Comparison of ENCODE assay signal across 12 cellular contexts in genomic region chr3:62835594-62836236, GRCh38. TPM values are rescaled to one million over a fixed set of nuclear protein-coding genes. Genes with fewer than 3 reads are reported as not detected.
DNase-seq lines count a peak whose midpoint lies in the region; ATAC-seq and TF ChIP-seq lines count a peak whose summit lies in the region.
"Had no signal": no experiment of that assay in that cellular context is flagged by ENCODE, and none has a peak within 500 bp of the region (broad histone marks: within the 10 kb centered on the region; RNA-seq: fewer than 3 reads in every experiment).

No MANE protein-coding gene starts in this region.

- H3F3A ChIP-seq in SU-DHL-6 (ENCODE audit: insufficient read depth), result no peaks in the 10 kb centered on the region

- in situ Hi-C loops in transverse colon (cut with MboI; ENCODE audit: low pct_ligation_motif_present in 1 of 4, low pct_unique_long_range_greater_than_20kb in 1 of 4, low sequenced_read_pairs in 3 of 4), result no loop called here

- H3K27me3 ChIP-seq in SU-DHL-6 (ENCODE audit: low read length), result no peaks in the 10 kb centered on the region
- no peaks in the 10 kb centered on the region for H3K27me3 ChIP-seq in transverse colon
- H3K27me3 ChIP-seq in breast epithelium, result no peaks in the 10 kb centered on the region
- H3K27me3 ChIP-seq: esophagus muscularis mucosa had no signal

- H3K27ac ChIP-seq in SU-DHL-6 (ENCODE audit: low read depth, low read length), result peak overlapping the region; percentile 40
- no peak overlapping the region for H3K27ac ChIP-seq in transverse colon
- H3K27ac ChIP-seq in breast epithelium, result no peak overlapping the region
- H3K27ac ChIP-seq: esophagus muscularis mucosa had no signal

- H3K36me3 ChIP-seq in SU-DHL-6 (ENCODE audit: low read length) (no peaks in the 10 kb centered on the region), transverse colon (no peaks in the 10 kb centered on the region), breast epithelium (no peaks in the 10 kb centered on the region)
- H3K36me3 ChIP-seq: esophagus muscularis mucosa had no signal

- H3K4me1 ChIP-seq in transverse colon, result no peaks in the 10 kb centered on the region
- no peaks in the 10 kb centered on the region for H3K4me1 ChIP-seq in breast epithelium
- H3K4me1 ChIP-seq: esophagus muscularis mucosa had no signal

- TF ChIP-seq CTCF in SU-DHL-6 (IDR thresholded peaks at IDR 0.05; ENCODE audit: insufficient read depth, low read length, poor library complexity, severe bottlenecking) (no peak), transverse colon (IDR thresholded peaks at IDR 0.05) (no peak), breast epithelium (IDR thresholded peaks at IDR 0.05) (no peak)

- TF ChIP-seq EP300 in transverse colon (IDR thresholded peaks at IDR 0.05; ENCODE audit: low read depth), result no peak

- no peak overlapping the region for H3K4me3 ChIP-seq in SU-DHL-6 (ENCODE audit: insufficient read depth, low read length, poor library complexity, severe bottlenecking)
- no peak overlapping the region for H3K4me3 ChIP-seq in transverse colon
- no peak overlapping the region for H3K4me3 ChIP-seq in breast epithelium
- H3K4me3 ChIP-seq: esophagus muscularis mucosa had no signal

- no peak for TF ChIP-seq POLR2A in GM18505 (IDR thresholded peaks at IDR 0.05; ENCODE audit: borderline replicate concordance, extremely low read depth, insufficient read depth, insufficient read length)
- no peak for TF ChIP-seq POLR2A in transverse colon (IDR thresholded peaks at IDR 0.05)
- no peak for TF ChIP-seq POLR2A in breast epithelium (IDR thresholded peaks at IDR 0.05)

- peak overlapping the region; percentile 19; the same call in 1 of the 2 replicates for H3K9ac ChIP-seq in SU-DHL-6 (ENCODE audit: low read length)

- H2AFZ ChIP-seq in SU-DHL-6 (ENCODE audit: low read depth, low read length, severe bottlenecking), result no peak overlapping the region

- peak overlapping the region; percentile 49 for H3K4me2 ChIP-seq in SU-DHL-6 (ENCODE audit: low read depth, low read length, poor library complexity, severe bottlenecking)

- H3K9me3 ChIP-seq in SU-DHL-6 (ENCODE audit: insufficient read depth, low read length), result no peaks in the 10 kb centered on the region
- no peaks in the 10 kb centered on the region for H3K9me3 ChIP-seq in transverse colon
- no peaks in the 10 kb centered on the region for H3K9me3 ChIP-seq in breast epithelium
- H3K9me3 ChIP-seq: esophagus muscularis mucosa had no signal

- 64 to 76% methylated on average over 3 of the region's 3 CpGs for WGBS in transverse colon (ENCODE audit: low coverage in 1 of 2), 2 donors

- DNase-seq in transverse colon (no peak), breast epithelium (ENCODE audit: low spot score in 2 of 2) (no peak), NCI-H526 (lab: John Stamatoyannopoulos, UW) (no peak)
- DNase-seq in activated CD4-positive, alpha-beta T cell treated with anti-CD3 and anti-CD28 coated beads, Interleukin-2, amount 50 U/mL, for 48 hours, result no peak
- DNase-seq: naive B cell; small intestine; stimulated activated CD8-positive, alpha-beta memory T cell treated with anti-CD3 and anti-CD28 coated beads, Interleukin-4, amount 100 ng/mL, for 48 hours had no signal

- no peaks in the 10 kb centered on the region for H3K79me2 ChIP-seq in SU-DHL-6 (ENCODE audit: insufficient read depth, low read length)

- no peaks in the 10 kb centered on the region for H3K9me2 ChIP-seq in SU-DHL-6 (replicated peaks; ENCODE audit: insufficient read depth, low read length)

- intact Hi-C loops in transverse colon (cut with DNase I; ENCODE audit: low total_unique reads) (no loop called here), breast epithelium (cut with DNase I; ENCODE audit: low total_unique reads) (no loop called here)

- no peaks in the 10 kb centered on the region for H4K20me1 ChIP-seq in SU-DHL-6 (ENCODE audit: low read depth, low read length)

- ATAC-seq in GM18505 (IDR thresholded peaks at IDR 0.05; ENCODE audit: unreplicated experiment), result peak; percentile 79
- peak; percentile 63 for ATAC-seq in GM19467 (IDR thresholded peaks at IDR 0.05; ENCODE audit: unreplicated experiment)
- ATAC-seq in HG03039 (IDR thresholded peaks at IDR 0.05; ENCODE audit: unreplicated experiment), result peak; percentile 51

RNA-seq across cellular contexts. Expression of gene CADPS, which starts 39.5 kb away (rescaled TPM):
- 10 to 100 TPM in 2 of 4 donors, 1 to 10 TPM in 2; 1.9 to 22.7 (median 8.9) TPM for total RNA-seq in transverse colon
- total RNA-seq in breast epithelium, result 10 to 100 TPM in 1 of 3 donors, under 1 TPM in 2; under 0.01 to 45.8 (median 0.15) TPM
